1 cellular context compared by ENCODE assay signal in genomic region chr4:20318011-20318898, GRCh38.
TF ChIP-seq lines count a peak whose summit lies in the region.

No MANE protein-coding gene starts in this region.

TF ChIP-seq in SK-N-SH treated with all-trans-retinoic acid at 6 μM for 48 hours, 23 proteins besides CTCF, POLR2A, EP300 and RAD21 (continued from another document):
- no peak for TF ChIP-seq TSHZ2 (CRISPR knock-in tag; IDR thresholded peaks at IDR 0.05)
- TF ChIP-seq TCF4 (CRISPR knock-in tag; IDR thresholded peaks at IDR 0.05; ENCODE audit: borderline replicate concordance), result no peak
- no peak for TF ChIP-seq POU6F1 (CRISPR knock-in tag; IDR thresholded peaks at IDR 0.05; ENCODE audit: borderline replicate concordance, low read depth)
- no peak for TF ChIP-seq BACH2 (CRISPR knock-in tag; IDR thresholded peaks at IDR 0.05; ENCODE audit: borderline replicate concordance)
- no peak for TF ChIP-seq GLIS3 (CRISPR knock-in tag; IDR thresholded peaks at IDR 0.05)
- no peak for TF ChIP-seq ZNF70 (CRISPR knock-in tag; IDR thresholded peaks at IDR 0.05)
- TF ChIP-seq ZNF565 (CRISPR knock-in tag; conservative IDR thresholded peaks at IDR 0.05; ENCODE audit: low read depth), result no peak
- TF ChIP-seq OSR1 (CRISPR knock-in tag; IDR thresholded peaks at IDR 0.05), result no peak
- TF ChIP-seq TOX (CRISPR knock-in tag; IDR thresholded peaks at IDR 0.05; ENCODE audit: borderline replicate concordance), result no peak
